8 cellular contexts compared by ENCODE assay signal in the genomic region with DNA sequence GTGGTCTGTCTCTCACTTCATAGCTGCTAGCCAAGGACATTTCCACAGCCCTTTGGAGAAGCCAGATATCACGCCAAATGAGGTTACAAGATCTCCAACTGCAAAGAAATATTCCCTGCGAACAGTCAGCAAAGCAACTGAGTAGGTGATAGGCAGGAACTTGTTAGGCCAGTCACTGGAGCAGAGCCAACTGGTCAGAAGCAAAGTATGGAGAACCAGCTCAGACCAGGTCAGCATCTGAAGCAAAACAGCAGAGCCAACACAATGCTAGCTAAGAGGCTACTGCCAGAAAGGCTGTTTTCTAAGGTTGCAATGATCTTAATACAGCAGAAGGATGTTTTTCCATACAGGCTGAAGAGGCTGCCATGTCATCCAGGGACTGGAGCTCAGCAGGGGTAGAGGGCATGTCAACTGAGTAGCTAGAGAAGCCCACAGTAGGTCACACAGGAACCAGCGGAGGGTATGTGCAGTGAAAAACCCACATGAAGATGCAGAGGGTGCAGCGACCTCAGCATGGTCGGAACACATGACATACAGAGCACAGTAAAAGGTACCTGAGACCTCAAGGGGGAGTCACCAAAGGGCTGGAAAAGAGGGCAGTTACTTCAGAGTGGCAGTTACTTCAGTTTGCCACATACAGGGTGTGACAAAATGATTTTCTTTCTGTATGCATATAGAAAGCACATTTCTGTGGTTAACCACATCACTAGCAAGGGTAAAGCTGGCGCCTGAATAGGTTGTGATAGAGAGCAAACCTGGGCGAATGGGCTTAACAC.
DNase-seq lines count a peak whose midpoint lies in the region; ATAC-seq and TF ChIP-seq lines count a peak whose summit lies in the region.
"Had no signal": no experiment of that assay in that cellular context is flagged by ENCODE, and none has a peak within 500 bp of the region (broad histone marks: within the 10 kb centered on the region; RNA-seq: fewer than 3 reads in every experiment).

No MANE protein-coding gene starts in this region.

- DNase-seq in MM.1S (peak; percentile 95), NCI-H748 treated with DMSO at 0.1 percent for 48 hours (lab: John Stamatoyannopoulos, UW) (no peak), NCI-H1694 treated with DMSO at 0.1 percent for 48 hours (lab: John Stamatoyannopoulos, UW) (no peak)
- DNase-seq in activated CD4-positive, alpha-beta T cell treated with anti-CD3 and anti-CD28 coated beads for 48 hours: peak; percentile 74
- peak; percentile 37 to 65 for DNase-seq in central memory CD8-positive, alpha-beta T cell (ENCODE audit: low spot score in 2 of 2)
- DNase-seq in stimulated activated naive B cell treated with anti-CD40 and anti-IgM and Interleukin-4, amounts not matched to agents 10 μg/mL and 1 μg/mL and 100 μg/mL, for 72 hours: no peak
- DNase-seq: activated B cell treated with CpG ODN at 0.5 μM for 24 hours had no signal

- H3K27me3 ChIP-seq in MM.1S (replicated peaks; ENCODE audit: insufficient read depth, low read length): peaks cover 16% of the 10 kb centered on the region; the same call in 1 of the 2 replicates

- peaks cover 53% of the 10 kb centered on the region for H3K4me1 Mint-ChIP-seq in central memory CD8-positive, alpha-beta T cell
- H3K4me1 Mint-ChIP-seq in stimulated activated naive B cell treated with anti-CD40 and anti-IgM and Interleukin-4, amounts not matched to agents 10 μg/mL and 1 μg/mL and 100 μg/mL, for 72 hours: no peaks in the 10 kb centered on the region
- H3K4me1 Mint-ChIP-seq: activated B cell treated with CpG ODN at 0.5 μM for 24 hours had no signal

- H3K36me3 ChIP-seq in MM.1S (replicated peaks; ENCODE audit: insufficient read depth, low read length): no peaks in the 10 kb centered on the region

- H3K36me3 Mint-ChIP-seq in central memory CD8-positive, alpha-beta T cell (ENCODE audit: insufficient read depth): peaks cover 7% of the 10 kb centered on the region
- peaks cover 33 to 39% of the 10 kb centered on the region in 2 donors for H3K36me3 Mint-ChIP-seq in stimulated activated naive B cell treated with anti-CD40 and anti-IgM and Interleukin-4, amounts not matched to agents 10 μg/mL and 1 μg/mL and 100 μg/mL, for 72 hours

- no peaks in the 10 kb centered on the region for H3K9me3 ChIP-seq in MM.1S (replicated peaks; ENCODE audit: insufficient read depth, low read length)

- H3K27ac ChIP-seq in MM.1S (ENCODE audit: low read length): peak overlapping the region; percentile 12; the same call in 1 of the 2 replicates

- peaks cover 25% of the 10 kb centered on the region for H3K4me1 ChIP-seq in MM.1S (ENCODE audit: low read length)

- H3K27ac Mint-ChIP-seq in central memory CD8-positive, alpha-beta T cell (ENCODE audit: low read depth): peak overlapping the region; percentile 22
- H3K27ac Mint-ChIP-seq in stimulated activated naive B cell treated with anti-CD40 and anti-IgM and Interleukin-4, amounts not matched to agents 10 μg/mL and 1 μg/mL and 100 μg/mL, for 72 hours: no peak overlapping the region
- H3K27ac Mint-ChIP-seq: activated B cell treated with CpG ODN at 0.5 μM for 24 hours had no signal

- no peaks in the 10 kb centered on the region for H3K79me2 ChIP-seq in MM.1S (ENCODE audit: low read length)

- no peaks in the 10 kb centered on the region for H3K9me3 Mint-ChIP-seq in central memory CD8-positive, alpha-beta T cell
- H3K9me3 Mint-ChIP-seq in stimulated activated naive B cell treated with anti-CD40 and anti-IgM and Interleukin-4, amounts not matched to agents 10 μg/mL and 1 μg/mL and 100 μg/mL, for 72 hours: no peaks in the 10 kb centered on the region
- H3K9me3 Mint-ChIP-seq: activated B cell treated with CpG ODN at 0.5 μM for 24 hours had no signal

- H3K4me3 Mint-ChIP-seq in central memory CD8-positive, alpha-beta T cell: peak overlapping the region; percentile 49
- H3K4me3 Mint-ChIP-seq in stimulated activated naive B cell treated with anti-CD40 and anti-IgM and Interleukin-4, amounts not matched to agents 10 μg/mL and 1 μg/mL and 100 μg/mL, for 72 hours: no peak overlapping the region
- H3K4me3 Mint-ChIP-seq: activated B cell treated with CpG ODN at 0.5 μM for 24 hours had no signal

- H4K20me1 ChIP-seq in MM.1S (ENCODE audit: insufficient read depth, low read length): no peaks in the 10 kb centered on the region

- H3F3A ChIP-seq in MM.1S (ENCODE audit: insufficient read depth, low read length): peaks cover 13% of the 10 kb centered on the region

- no peaks in the 10 kb centered on the region for H3K9me2 ChIP-seq in MM.1S (replicated peaks; ENCODE audit: insufficient read depth, low read length)

- no peak overlapping the region for H3K4me3 ChIP-seq in MM.1S (ENCODE audit: low read length)

- H3K9ac ChIP-seq in MM.1S (ENCODE audit: low read length): no peak overlapping the region

- H2AFZ ChIP-seq in MM.1S (ENCODE audit: low read length): no peak overlapping the region

- H3K27me3 Mint-ChIP-seq in central memory CD8-positive, alpha-beta T cell: no peaks in the 10 kb centered on the region
- no peaks in the 10 kb centered on the region for H3K27me3 Mint-ChIP-seq in stimulated activated naive B cell treated with anti-CD40 and anti-IgM and Interleukin-4, amounts not matched to agents 10 μg/mL and 1 μg/mL and 100 μg/mL, for 72 hours
- H3K27me3 Mint-ChIP-seq: activated B cell treated with CpG ODN at 0.5 μM for 24 hours had no signal

- ATAC-seq in central memory CD8-positive, alpha-beta T cell (replicated peaks; ENCODE audit: extremely low read depth, poor library complexity, severe bottlenecking): peak; percentile 96
- peak; percentile 27 to 42 for ATAC-seq in stimulated activated naive B cell treated with anti-CD40 and anti-IgM and Interleukin-4, amounts not matched to agents 10 μg/mL and 1 μg/mL and 100 μg/mL, for 72 hours (replicated peaks)
- ATAC-seq in SK-N-SH treated with all-trans-retinoic acid at 6 μM for 48 hours: no peak

- peak overlapping the region; percentile 25 for H3K4me2 ChIP-seq in MM.1S (ENCODE audit: low read depth, low read length)

- peak; percentile 19; the same call in 1 of the 2 replicates for TF ChIP-seq CTCF in MM.1S (IDR thresholded peaks at IDR 0.05; ENCODE audit: low read length)

TF ChIP-seq in SK-N-SH treated with all-trans-retinoic acid at 6 μM for 48 hours, 23 proteins besides CTCF, POLR2A, EP300 and RAD21:
- no peak for TF ChIP-seq OSR1 (CRISPR knock-in tag; IDR thresholded peaks at IDR 0.05)
- TF ChIP-seq ZNF70 (CRISPR knock-in tag; IDR thresholded peaks at IDR 0.05): no peak
- no peak for TF ChIP-seq RARB (CRISPR knock-in tag; IDR thresholded peaks at IDR 0.05)
- TF ChIP-seq ZC3H10 (CRISPR knock-in tag; IDR thresholded peaks at IDR 0.05): no peak
- no peak for TF ChIP-seq ZNF565 (CRISPR knock-in tag; conservative IDR thresholded peaks at IDR 0.05; ENCODE audit: low read depth)
- no peak for TF ChIP-seq BACH2 (CRISPR knock-in tag; IDR thresholded peaks at IDR 0.05; ENCODE audit: borderline replicate concordance)
- TF ChIP-seq ESRRG (CRISPR knock-in tag; IDR thresholded peaks at IDR 0.05): no peak
- no peak for TF ChIP-seq GLIS3 (CRISPR knock-in tag; IDR thresholded peaks at IDR 0.05)
- TF ChIP-seq ISL1 (CRISPR knock-in tag; IDR thresholded peaks at IDR 0.05): no peak

Comparison
In these comparisons a context has a peak if more than half of its experiments do, and no peak if none do; other contexts are left out.
1. DNase-seq: peak in MM.1S (single experiment), activated CD4-positive, alpha-beta T cell treated with anti-CD3 and anti-CD28 coated beads for 48 hours (single experiment) and central memory CD8-positive, alpha-beta T cell (2 of 2); none in stimulated activated naive B cell treated with anti-CD40 and anti-IgM and Interleukin-4, amounts not matched to agents 10 μg/mL and 1 μg/mL and 100 μg/mL, for 72 hours (single experiment), NCI-H748 treated with DMSO at 0.1 percent for 48 hours (single experiment) and NCI-H1694 treated with DMSO at 0.1 percent for 48 hours (single experiment).